In the genomic region with DNA sequence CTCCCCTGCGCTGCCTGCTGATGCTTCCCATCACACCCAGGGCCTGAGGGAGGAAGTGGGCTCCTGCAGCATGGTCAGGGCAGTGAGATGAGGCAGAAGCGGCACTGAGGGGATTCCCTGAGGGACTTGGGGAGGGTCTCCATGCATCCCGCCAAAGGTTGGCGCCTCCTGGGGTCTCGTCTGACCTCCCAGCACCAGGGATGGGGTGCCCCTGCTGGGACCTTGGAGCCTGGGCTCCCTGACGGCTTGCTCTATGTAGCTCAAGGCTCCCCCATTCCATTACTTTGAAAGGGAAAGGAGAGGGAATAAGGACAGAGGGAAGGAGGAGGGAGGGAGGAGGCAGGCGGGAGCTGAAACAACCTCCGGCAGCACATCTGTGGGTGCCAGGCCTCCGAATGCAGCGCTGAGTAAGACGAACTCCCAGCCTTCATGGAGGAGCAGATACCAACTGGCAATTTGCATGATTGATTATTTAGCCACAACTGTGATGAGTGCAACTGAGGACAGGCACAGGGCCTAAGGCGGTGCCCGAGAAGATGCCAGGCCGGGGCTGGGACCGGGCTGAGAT, we compare ENCODE assay signal across 17 cellular contexts.
A peak's percentile ranks its signal among the peaks of the same experiment; 100 is the strongest.
DNase-seq lines count a peak whose midpoint lies in the region; ATAC-seq and TF ChIP-seq lines count a peak whose summit lies in the region.
"Had no signal": no experiment of that assay in that cellular context is flagged by ENCODE, and none has a peak within 500 bp of the region (broad histone marks: within the 10 kb centered on the region; RNA-seq: fewer than 3 reads in every experiment).

No MANE protein-coding gene starts in this region.

- H3K27ac ChIP-seq in heart left ventricle (peak overlapping the region in 11 of 12 donors; percentile 18 to 86 (median 62)), thoracic aorta (no peak overlapping the region)

- TF ChIP-seq CTCF in heart left ventricle (IDR thresholded peaks at IDR 0.05) (no peak), omental fat pad (IDR thresholded peaks at IDR 0.05) (no peak), thoracic aorta (IDR thresholded peaks at IDR 0.05) (no peak)
- no peak for TF ChIP-seq CTCF in activated CD8-positive, alpha-beta T cell treated with anti-CD3 and anti-CD28 coated beads for 36 hours (IDR thresholded peaks at IDR 0.05)

- WGBS in heart left ventricle, 4 donors = 54 to 72% (median 61%) methylated on average over 14 to 15 of the region's 15 CpGs

- CTCF ChIA-PET in activated CD8-positive, alpha-beta T cell treated with anti-CD3 and anti-CD28 coated beads for 36 hours (lab: Charles Lee) = no interaction called here

- H3K4me1 ChIP-seq in heart left ventricle (peaks cover 0 to 27% (median 16%) of the 10 kb centered on the region in 12 donors), thoracic aorta (ENCODE audit: control insufficient read depth in 1 of 2, low read depth in 2 of 2) (peaks cover 0 to 16% of the 10 kb centered on the region in 2 donors)
- H3K4me1 ChIP-seq: Caco-2, HAP-1 had no signal

- H3K27me3 ChIP-seq in heart left ventricle (peaks cover 0 to 4% (median 0%) of the 10 kb centered on the region in 9 donors), thoracic aorta (replicated peaks; ENCODE audit: insufficient read depth) (no peaks in the 10 kb centered on the region)

- ATAC-seq in heart left ventricle (peak in 1 of 4 donors; percentile 4), Right ventricle myocardium inferior (no peak), omental fat pad (ENCODE audit: low FRiP score) (peak; percentile 19), thoracic aorta (ENCODE audit: insufficient number of reproducible peaks, low FRiP score, low read depth) (no peak), HG03342 (IDR thresholded peaks at IDR 0.05; ENCODE audit: unreplicated experiment) (no peak)
- ATAC-seq in activated CD8-positive, alpha-beta T cell treated with anti-CD3 and anti-CD28 coated beads for 36 hours = no peak

- H3K27me3 Mint-ChIP-seq in activated CD8-positive, alpha-beta T cell treated with anti-CD3 and anti-CD28 coated beads for 36 hours = peaks cover 11% of the 10 kb centered on the region

- H3K4me3 ChIP-seq in heart left ventricle = no peak overlapping the region
- H3K4me3 ChIP-seq in thoracic aorta = peak overlapping the region; percentile 32
- H3K4me3 ChIP-seq: HAP-1 had no signal

- no peak for TF ChIP-seq POLR2A in heart left ventricle (IDR thresholded peaks at IDR 0.05)

- no peak overlapping the region for H3K27ac Mint-ChIP-seq in activated CD8-positive, alpha-beta T cell treated with anti-CD3 and anti-CD28 coated beads for 36 hours

- H3K36me3 Mint-ChIP-seq in activated CD8-positive, alpha-beta T cell treated with anti-CD3 and anti-CD28 coated beads for 36 hours (ENCODE audit: low read depth) = no peaks in the 10 kb centered on the region

- H3K4me3 Mint-ChIP-seq in activated CD8-positive, alpha-beta T cell treated with anti-CD3 and anti-CD28 coated beads for 36 hours = no peak overlapping the region

- H3K9me3 Mint-ChIP-seq in activated CD8-positive, alpha-beta T cell treated with anti-CD3 and anti-CD28 coated beads for 36 hours = peaks cover under 1% of the 10 kb centered on the region

- H3K36me3 ChIP-seq in heart left ventricle = no peaks in the 10 kb centered on the region
- no peaks in the 10 kb centered on the region for H3K36me3 ChIP-seq in thoracic aorta
- H3K36me3 ChIP-seq: HAP-1 had no signal

- peaks cover under 1% of the 10 kb centered on the region for H3K4me1 Mint-ChIP-seq in activated CD8-positive, alpha-beta T cell treated with anti-CD3 and anti-CD28 coated beads for 36 hours (ENCODE audit: low read depth)

- DNase-seq in heart left ventricle (no peak), Right ventricle myocardium inferior (ENCODE audit: missing footprints) (no peak), omental fat pad (ENCODE audit: low spot score) (no peak), thoracic aorta (ENCODE audit: low spot score) (no peak), RKO (ENCODE audit: low spot score) (no peak)
- DNase-seq in activated CD8-positive, alpha-beta memory T cell treated with anti-CD3 and anti-CD28 coated beads, Interleukin-2, amount 50 U/mL, for 48 hours = peak; percentile 15
- DNase-seq in activated CD8-positive, alpha-beta T cell treated with anti-CD3 and anti-CD28 coated beads for 36 hours = no peak
- DNase-seq: Caco-2, DMS53, IMR-90, Kasumi-1, NCI-H1930, NCI-H2171 treated with DMSO at 0.1 percent for 48 hours, NCI-H510A, NCI-H82 had no signal

- intact Hi-C loops in heart left ventricle (cut with DNase I) (loop anchor here in 1 of 10 donors (1.0 kb wide), 1 partner anchor 33 kb away; no protein-coding TSS in a partner anchor), Right ventricle myocardium inferior (cut with DNase I) (loop anchor here (1.0 to 5.0 kb wide), 2 partner anchors 33 to 157 kb away; no protein-coding TSS in a partner anchor)
- intact Hi-C loops in activated CD8-positive, alpha-beta T cell treated with anti-CD3 and anti-CD28 coated beads for 36 hours (cut with micrococcal nuclease) = no loop called here

- H3K9me3 ChIP-seq in heart left ventricle (peaks cover 0 to 6% (median 0%) of the 10 kb centered on the region in 12 donors), thoracic aorta (no peaks in the 10 kb centered on the region)
- H3K9me3 ChIP-seq: HAP-1 had no signal

- POLR2A ChIA-PET in activated CD8-positive, alpha-beta T cell treated with anti-CD3 and anti-CD28 coated beads for 36 hours (lab: Charles Lee) = no interaction called here

Comparison
In these comparisons a context has a peak if more than half of its experiments do, and no peak if none do; other contexts are left out.
1. H3K27ac ChIP-seq: peak in heart left ventricle (11 of 12); none in thoracic aorta (0 of 2).